ENCODE assay signal across 4 cellular contexts in the genomic region with DNA sequence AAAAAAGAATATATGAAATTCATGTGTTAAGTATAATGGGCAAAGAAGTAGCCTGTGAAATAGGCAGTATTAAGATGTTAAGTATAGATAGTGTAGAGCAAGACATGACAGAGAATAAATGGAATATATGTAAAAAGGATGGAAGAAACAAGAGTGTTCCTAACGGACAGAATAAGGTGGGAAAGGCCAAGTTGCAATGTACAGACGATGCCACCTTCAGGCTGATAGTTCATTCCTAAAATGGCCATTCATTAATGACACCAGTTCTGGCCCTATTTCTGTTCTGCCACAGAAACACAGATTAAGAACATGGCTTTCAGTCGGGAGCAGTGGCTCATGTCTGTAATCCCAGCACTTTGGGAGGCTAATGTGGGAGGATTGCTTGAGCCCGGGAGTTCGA.
TF ChIP-seq lines count a peak whose summit lies in the region.

No MANE protein-coding gene starts in this region.

TF ChIP-seq in SK-N-SH, 30 proteins besides CTCF, POLR2A, EP300 and RAD21:
- TF ChIP-seq GABPA (IDR thresholded peaks at IDR 0.05; ENCODE audit: low read depth) (no peak), SMC3 (IDR thresholded peaks at IDR 0.05; ENCODE audit: low read depth, low read length) (peak; percentile 19; the same call in 1 of the 2 replicates)
TF ChIP-seq in SK-N-SH: peak in this region for 1.

TF ChIP-seq in SK-N-SH treated with all-trans-retinoic acid at 6 μM for 48 hours, 23 proteins besides CTCF, POLR2A, EP300 and RAD21:
- no peak for TF ChIP-seq CREB5 (CRISPR knock-in tag; IDR thresholded peaks at IDR 0.05; ENCODE audit: low read depth)
- TF ChIP-seq ZNF8 (CRISPR knock-in tag; IDR thresholded peaks at IDR 0.05): no peak
- no peak for TF ChIP-seq ESRRG (CRISPR knock-in tag; IDR thresholded peaks at IDR 0.05)
- no peak for TF ChIP-seq TOX (CRISPR knock-in tag; IDR thresholded peaks at IDR 0.05; ENCODE audit: borderline replicate concordance)
- TF ChIP-seq OSR1 (CRISPR knock-in tag; IDR thresholded peaks at IDR 0.05): no peak
- TF ChIP-seq ZC3H10 (CRISPR knock-in tag; IDR thresholded peaks at IDR 0.05): no peak
- no peak for TF ChIP-seq CSRNP3 (CRISPR knock-in tag; IDR thresholded peaks at IDR 0.05)
TF ChIP-seq in SK-N-SH treated with all-trans-retinoic acid at 6 μM for 48 hours: peak in this region for 0.

TF ChIP-seq in HEK293, 187 proteins besides CTCF, POLR2A, EP300 and RAD21:
- TF ChIP-seq ZNF654 (tag by site-specific recombination; IDR thresholded peaks at IDR 0.05; ENCODE audit: low read depth): peak; percentile 13; the same call in 1 of the 2 replicates
- no peak for TF ChIP-seq ZFHX2 (tag by site-specific recombination; conservative IDR thresholded peaks at IDR 0.05)

TF ChIP-seq in neural cell, 6 proteins besides CTCF, POLR2A, EP300 and RAD21:
- no peak for TF ChIP-seq EZH2 (IDR thresholded peaks at IDR 0.05; ENCODE audit: borderline replicate concordance, insufficient read depth, low read length, poor library complexity, severe bottlenecking)
- no peak for TF ChIP-seq POLR2AphosphoS5 (IDR thresholded peaks at IDR 0.05)
- TF ChIP-seq REST (IDR thresholded peaks at IDR 0.05; ENCODE audit: borderline replicate concordance): no peak
- no peak for TF ChIP-seq TAF1 (IDR thresholded peaks at IDR 0.05; ENCODE audit: low read depth)
- TF ChIP-seq SMC3 (conservative IDR thresholded peaks at IDR 0.05; ENCODE audit: poor library complexity): peak; percentile 51
- no peak for TF ChIP-seq MXI1 (conservative IDR thresholded peaks at IDR 0.05; ENCODE audit: poor library complexity, severe bottlenecking)
